In genomic region chr10:129626801-129627434, GRCh38 we compare ENCODE assay signal across 18 cellular contexts.
DNase-seq lines count a peak whose midpoint lies in the region; ATAC-seq and TF ChIP-seq lines count a peak whose summit lies in the region.
"Had no signal": no experiment of that assay in that cellular context is flagged by ENCODE, and none has a peak within 500 bp of the region (broad histone marks: within the 10 kb centered on the region; RNA-seq: fewer than 3 reads in every experiment).

No MANE protein-coding gene starts in this region.

- H3K4me3 ChIP-seq in A673 (ENCODE audit: low read depth, low read length, poor library complexity, severe bottlenecking) = no peak overlapping the region
- H3K4me3 ChIP-seq in HEK293 (ENCODE audit: low read depth, low read length) = no peak overlapping the region
- H3K4me3 ChIP-seq: A549, colonic mucosa, neural progenitor cell had no signal

- no peak for ATAC-seq in HG03432 (IDR thresholded peaks at IDR 0.05; ENCODE audit: unreplicated experiment)
- ATAC-seq in HG03520 (IDR thresholded peaks at IDR 0.05; ENCODE audit: unreplicated experiment) = no peak
- ATAC-seq: A549; stimulated activated naive CD8-positive, alpha-beta T cell treated with anti-CD3 and anti-CD28 coated beads, Interleukin-15, amount 100 ng/mL, for 72 hours had no signal

- H3K27ac Mint-ChIP-seq in chondrocyte (ENCODE audit: unreplicated experiment) = peak overlapping the region; percentile 84
- H3K27ac Mint-ChIP-seq: neural progenitor cell; stimulated activated naive CD8-positive, alpha-beta T cell treated with anti-CD3 and anti-CD28 coated beads, Interleukin-15, amount 100 ng/mL, for 72 hours had no signal

- no peak for TF ChIP-seq CTCF in A673 (conservative IDR thresholded peaks at IDR 0.05; ENCODE audit: low read depth, low read length)
- TF ChIP-seq CTCF in HEK293 (tag by site-specific recombination; IDR thresholded peaks at IDR 0.05) = no peak
- TF ChIP-seq CTCF in chondrocyte (IDR thresholded peaks at IDR 0.05) = no peak

- H3K27me3 ChIP-seq in A673 (replicated peaks; ENCODE audit: insufficient read depth, low read depth, low read length, poor library complexity) = no peaks in the 10 kb centered on the region
- H3K27me3 ChIP-seq: colonic mucosa, neural progenitor cell had no signal

- peak overlapping the region; percentile 35 for H3K4me3 Mint-ChIP-seq in chondrocyte (ENCODE audit: unreplicated experiment)
- H3K4me3 Mint-ChIP-seq: CD8-positive, alpha-beta memory T cell; neural progenitor cell; stimulated activated naive CD8-positive, alpha-beta T cell treated with anti-CD3 and anti-CD28 coated beads, Interleukin-15, amount 100 ng/mL, for 72 hours had no signal

- CTCF ChIA-PET in A673 (lab: Charles Lee) = no interaction called here
- CTCF ChIA-PET in HEK293 (lab: Yijun Ruan, JAX) = no interaction called here

- intact Hi-C loops in A673 (cut with micrococcal nuclease; ENCODE audit: unreplicated experiment) = no loop called here

- H3K27me3 Mint-ChIP-seq in chondrocyte (ENCODE audit: low read depth) = no peaks in the 10 kb centered on the region
- H3K27me3 Mint-ChIP-seq: CD8-positive, alpha-beta memory T cell; stimulated activated naive CD8-positive, alpha-beta T cell treated with anti-CD3 and anti-CD28 coated beads, Interleukin-15, amount 100 ng/mL, for 72 hours had no signal

- H3K27ac ChIP-seq in A673 (ENCODE audit: low read depth, low read length, poor library complexity, severe bottlenecking) (no peak overlapping the region), HEK293 (ENCODE audit: extremely low read depth, low read depth, low read length) (no peak overlapping the region)
- H3K27ac ChIP-seq: A549, colonic mucosa, neural progenitor cell had no signal

- no peaks in the 10 kb centered on the region for H3K36me3 Mint-ChIP-seq in chondrocyte (ENCODE audit: low read depth)

- peak; percentile 69 for DNase-seq in A673 (ENCODE audit: low spot score)
- no peak for DNase-seq in chondrocyte (ENCODE audit: low spot score)
- peak; percentile 70 for DNase-seq in left kidney (ENCODE audit: low read depth, low spot score)
- DNase-seq in NCI-H1105 treated with DMSO at 0.1 percent for 48 hours (lab: John Stamatoyannopoulos, UW) = no peak
- DNase-seq in NCI-H345 treated with DMSO at 0.1 percent for 48 hours (lab: John Stamatoyannopoulos, UW; ENCODE audit: unreplicated experiment) = no peak
- DNase-seq: activated CD4-positive, alpha-beta T cell treated with anti-CD3 and anti-CD28 coated beads for 1 hour; activated CD8-positive, alpha-beta memory T cell treated with anti-CD3 and anti-CD28 coated beads, Interleukin-2, amount 50 U/mL, for 4 hours; activated gamma-delta T cell treated with Interleukin-2 at 50 U/mL for 16 hours; CD8-positive, alpha-beta memory T cell; colonic mucosa; NCI-H1436; SIG-M5; stimulated activated naive CD8-positive, alpha-beta T cell treated with anti-CD3 and anti-CD28 coated beads, Interleukin-15, amount 100 ng/mL, for 72 hours had no signal

- POLR2A ChIA-PET in A673 (lab: Charles Lee; ENCODE audit: low non-redundant PET) = no interaction called here
- POLR2A ChIA-PET in HEK293 (lab: Yijun Ruan, JAX) = no interaction called here

- H3K9me3 Mint-ChIP-seq in chondrocyte (ENCODE audit: low read depth) = no peaks in the 10 kb centered on the region

- H3K36me3 ChIP-seq in A673 (ENCODE audit: insufficient read depth, low read length, poor library complexity, severe bottlenecking) (no peaks in the 10 kb centered on the region), HEK293 (ENCODE audit: control insufficient read depth in 2 of 2, insufficient read depth in 1 of 2, low read length in 2 of 2) (no peaks in the 10 kb centered on the region)
- H3K36me3 ChIP-seq: colonic mucosa, neural progenitor cell had no signal

- no peaks in the 10 kb centered on the region for H3K9me3 ChIP-seq in A673 (ENCODE audit: low read depth, low read length, poor library complexity, severe bottlenecking)
- H3K9me3 ChIP-seq in HEK293 (ENCODE audit: control insufficient read depth, insufficient read depth, low read depth, low read length) = no peaks in the 10 kb centered on the region
- H3K9me3 ChIP-seq: A549, colonic mucosa had no signal

- BruUV-seq in A673 (replicated peaks; lab: Mats Ljungman, UMichigan) = no TSS peak

- peaks cover 48% of the 10 kb centered on the region for H3K4me1 Mint-ChIP-seq in chondrocyte (ENCODE audit: low read depth)
- H3K4me1 Mint-ChIP-seq: stimulated activated naive CD8-positive, alpha-beta T cell treated with anti-CD3 and anti-CD28 coated beads, Interleukin-15, amount 100 ng/mL, for 72 hours had no signal

- peaks cover 26% of the 10 kb centered on the region for H3K4me1 ChIP-seq in A673 (ENCODE audit: insufficient read depth, low read length, poor library complexity, severe bottlenecking)
- no peaks in the 10 kb centered on the region for H3K4me1 ChIP-seq in HEK293 (ENCODE audit: control insufficient read depth, insufficient read depth, low read length)
- H3K4me1 ChIP-seq: colonic mucosa, neural progenitor cell had no signal

TF ChIP-seq in HEK293, 187 proteins besides CTCF, POLR2A, EP300 and RAD21:
- TF ChIP-seq FEZF1 (tag by site-specific recombination; IDR thresholded peaks at IDR 0.05) = no peak
- TF ChIP-seq SP7 (tag by site-specific recombination; IDR thresholded peaks at IDR 0.05) = no peak
- TF ChIP-seq ZFHX2 (tag by site-specific recombination; conservative IDR thresholded peaks at IDR 0.05) = peak; percentile 37; the same call in 1 of the 2 replicates
- no peak for TF ChIP-seq ZNF624 (tag by site-specific recombination; IDR thresholded peaks at IDR 0.05)
- TF ChIP-seq EGR2 (tag by site-specific recombination; IDR thresholded peaks at IDR 0.05; ENCODE audit: low read depth) = peak; percentile 77
- TF ChIP-seq PRDM2 (tag by site-specific recombination; IDR thresholded peaks at IDR 0.05; ENCODE audit: borderline replicate concordance) = no peak
- TF ChIP-seq, protein P1, sequence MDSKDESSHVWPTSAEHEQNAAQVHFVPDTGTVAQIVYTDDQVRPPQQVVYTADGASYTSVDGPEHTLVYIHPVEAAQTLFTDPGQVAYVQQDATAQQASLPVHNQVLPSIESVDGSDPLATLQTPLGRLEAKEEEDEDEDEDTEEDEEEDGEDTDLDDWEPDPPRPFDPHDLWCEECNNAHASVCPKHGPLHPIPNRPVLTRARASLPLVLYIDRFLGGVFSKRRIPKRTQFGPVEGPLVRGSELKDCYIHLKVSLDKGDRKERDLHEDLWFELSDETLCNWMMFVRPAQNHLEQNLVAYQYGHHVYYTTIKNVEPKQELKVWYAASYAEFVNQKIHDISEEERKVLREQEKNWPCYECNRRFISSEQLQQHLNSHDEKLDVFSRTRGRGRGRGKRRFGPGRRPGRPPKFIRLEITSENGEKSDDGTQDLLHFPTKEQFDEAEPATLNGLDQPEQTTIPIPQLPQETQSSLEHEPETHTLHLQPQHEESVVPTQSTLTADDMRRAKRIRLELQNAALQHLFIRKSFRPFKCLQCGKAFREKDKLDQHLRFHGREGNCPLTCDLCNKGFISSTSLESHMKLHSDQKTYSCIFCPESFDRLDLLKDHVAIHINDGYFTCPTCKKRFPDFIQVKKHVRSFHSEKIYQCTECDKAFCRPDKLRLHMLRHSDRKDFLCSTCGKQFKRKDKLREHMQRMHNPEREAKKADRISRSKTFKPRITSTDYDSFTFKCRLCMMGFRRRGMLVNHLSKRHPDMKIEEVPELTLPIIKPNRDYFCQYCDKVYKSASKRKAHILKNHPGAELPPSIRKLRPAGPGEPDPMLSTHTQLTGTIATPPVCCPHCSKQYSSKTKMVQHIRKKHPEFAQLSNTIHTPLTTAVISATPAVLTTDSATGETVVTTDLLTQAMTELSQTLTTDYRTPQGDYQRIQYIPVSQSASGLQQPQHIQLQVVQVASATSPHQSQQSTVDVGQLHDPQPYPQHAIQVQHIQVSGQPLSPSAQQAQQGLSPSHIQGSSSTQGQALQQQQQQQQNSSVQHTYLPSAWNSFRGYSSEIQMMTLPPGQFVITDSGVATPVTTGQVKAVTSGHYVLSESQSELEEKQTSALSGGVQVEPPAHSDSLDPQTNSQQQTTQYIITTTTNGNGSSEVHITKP (tag by site-specific recombination; IDR thresholded peaks at IDR 0.05) = peak; percentile 47; the same call in 1 of the 2 replicates

Comparison
In these comparisons a context has a peak if more than half of its experiments do, and no peak if none do; other contexts are left out.
1. DNase-seq: peak in A673 (single experiment) and left kidney (single experiment); none in chondrocyte (single experiment), NCI-H1105 treated with DMSO at 0.1 percent for 48 hours (single experiment) and NCI-H345 treated with DMSO at 0.1 percent for 48 hours (single experiment).